8 cellular contexts compared by ENCODE assay signal in the genomic region with DNA sequence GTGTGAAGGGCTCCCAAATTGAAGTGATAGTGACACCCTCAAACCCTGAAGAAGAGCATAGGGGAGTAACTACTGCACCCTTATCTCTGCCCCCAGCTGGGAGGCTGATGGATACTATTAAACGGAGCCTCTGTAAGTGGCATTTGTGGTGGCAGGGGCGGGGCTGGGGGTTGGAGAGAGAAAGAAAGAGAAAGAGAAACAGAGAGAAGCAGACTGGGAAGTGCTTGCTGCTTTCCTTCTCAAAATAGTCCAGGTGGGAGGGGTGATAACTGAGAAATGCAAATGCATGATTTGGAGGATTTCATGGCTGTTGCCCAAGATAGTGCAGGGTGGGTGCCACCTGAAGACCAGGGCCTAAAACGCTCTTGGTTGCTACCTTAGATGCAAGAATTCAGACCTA.
DNase-seq lines count a peak whose midpoint lies in the region; ATAC-seq lines count a peak whose summit lies in the region.

No MANE protein-coding gene starts in this region.

- H3K4me3 Mint-ChIP-seq in activated T-cell treated with anti-CD3 and anti-CD28 coated beads, Interleukin-2, amount 50 U/mL, for 72 hours, result peak overlapping the region; percentile 24 to 50
- peak overlapping the region; percentile 24 for H3K4me3 Mint-ChIP-seq in stimulated activated naive CD8-positive, alpha-beta T cell treated with anti-CD3 and anti-CD28 coated beads, Interleukin-15, Interleukin-2, amounts not matched to agents 100 ng/mL and 50 ng/mL, for 24 hours

- peak; percentile 81 for ATAC-seq in HG03457 (IDR thresholded peaks at IDR 0.05; ENCODE audit: unreplicated experiment)
- peak; percentile 52 to 73 for ATAC-seq in activated T-cell treated with anti-CD3 and anti-CD28 coated beads, Interleukin-2, amount 50 U/mL, for 72 hours (replicated peaks in 1 of 2)

- H3K9me3 Mint-ChIP-seq in activated T-cell treated with anti-CD3 and anti-CD28 coated beads, Interleukin-2, amount 50 U/mL, for 72 hours, result peaks cover 2 to 3% of the 10 kb centered on the region in 2 donors
- no peaks in the 10 kb centered on the region for H3K9me3 Mint-ChIP-seq in stimulated activated naive CD8-positive, alpha-beta T cell treated with anti-CD3 and anti-CD28 coated beads, Interleukin-15, Interleukin-2, amounts not matched to agents 100 ng/mL and 50 ng/mL, for 24 hours

- H3K4me1 Mint-ChIP-seq in activated T-cell treated with anti-CD3 and anti-CD28 coated beads, Interleukin-2, amount 50 U/mL, for 72 hours (ENCODE audit: low read depth), result peaks cover 44% of the 10 kb centered on the region
- peaks cover 41% of the 10 kb centered on the region for H3K4me1 Mint-ChIP-seq in stimulated activated naive CD8-positive, alpha-beta T cell treated with anti-CD3 and anti-CD28 coated beads, Interleukin-15, Interleukin-2, amounts not matched to agents 100 ng/mL and 50 ng/mL, for 24 hours (ENCODE audit: low read depth)

- no peaks in the 10 kb centered on the region for H3K27me3 Mint-ChIP-seq in activated T-cell treated with anti-CD3 and anti-CD28 coated beads, Interleukin-2, amount 50 U/mL, for 72 hours (ENCODE audit: low read depth)
- no peaks in the 10 kb centered on the region for H3K27me3 Mint-ChIP-seq in stimulated activated naive CD8-positive, alpha-beta T cell treated with anti-CD3 and anti-CD28 coated beads, Interleukin-15, Interleukin-2, amounts not matched to agents 100 ng/mL and 50 ng/mL, for 24 hours

- H3K36me3 Mint-ChIP-seq in activated T-cell treated with anti-CD3 and anti-CD28 coated beads, Interleukin-2, amount 50 U/mL, for 72 hours (ENCODE audit: insufficient read depth in 2 of 2), result no peaks in the 10 kb centered on the region
- no peaks in the 10 kb centered on the region for H3K36me3 Mint-ChIP-seq in stimulated activated naive CD8-positive, alpha-beta T cell treated with anti-CD3 and anti-CD28 coated beads, Interleukin-15, Interleukin-2, amounts not matched to agents 100 ng/mL and 50 ng/mL, for 24 hours (ENCODE audit: low read depth)

- peak; percentile 11 to 35 for DNase-seq in activated CD4-positive, alpha-beta T cell treated with anti-CD3 and anti-CD28 coated beads for 24 hours (ENCODE audit: low read depth in 2 of 2)
- DNase-seq in activated CD4-positive, alpha-beta T cell treated with anti-CD3 and anti-CD28 coated beads for 1 hour, result no peak
- peak; percentile 16 to 34 for DNase-seq in activated T-cell treated with anti-CD3 and anti-CD28 coated beads, Interleukin-2, amount 50 U/mL, for 72 hours
- no peak for DNase-seq in medulla oblongata (ENCODE audit: extremely low spot score)
- no peak for DNase-seq in NCI-H526 treated with DMSO at 0.1 percent for 48 hours (lab: John Stamatoyannopoulos, UW)
- no peak for DNase-seq in mucosa of gallbladder (ENCODE audit: low spot score)

- no peak overlapping the region for H3K27ac Mint-ChIP-seq in activated T-cell treated with anti-CD3 and anti-CD28 coated beads, Interleukin-2, amount 50 U/mL, for 72 hours
- no peak overlapping the region for H3K27ac Mint-ChIP-seq in stimulated activated naive CD8-positive, alpha-beta T cell treated with anti-CD3 and anti-CD28 coated beads, Interleukin-15, Interleukin-2, amounts not matched to agents 100 ng/mL and 50 ng/mL, for 24 hours

Comparison
In these comparisons a context has a peak if more than half of its experiments do, and no peak if none do; other contexts are left out.
1. DNase-seq: peak in activated CD4-positive, alpha-beta T cell treated with anti-CD3 and anti-CD28 coated beads for 24 hours (2 of 2) and activated T-cell treated with anti-CD3 and anti-CD28 coated beads, Interleukin-2, amount 50 U/mL, for 72 hours (2 of 2); none in activated CD4-positive, alpha-beta T cell treated with anti-CD3 and anti-CD28 coated beads for 1 hour (single experiment), medulla oblongata (single experiment), NCI-H526 treated with DMSO at 0.1 percent for 48 hours (single experiment) and mucosa of gallbladder (single experiment).